Comparison of ENCODE assay signal across 16 cellular contexts in the genomic region with DNA sequence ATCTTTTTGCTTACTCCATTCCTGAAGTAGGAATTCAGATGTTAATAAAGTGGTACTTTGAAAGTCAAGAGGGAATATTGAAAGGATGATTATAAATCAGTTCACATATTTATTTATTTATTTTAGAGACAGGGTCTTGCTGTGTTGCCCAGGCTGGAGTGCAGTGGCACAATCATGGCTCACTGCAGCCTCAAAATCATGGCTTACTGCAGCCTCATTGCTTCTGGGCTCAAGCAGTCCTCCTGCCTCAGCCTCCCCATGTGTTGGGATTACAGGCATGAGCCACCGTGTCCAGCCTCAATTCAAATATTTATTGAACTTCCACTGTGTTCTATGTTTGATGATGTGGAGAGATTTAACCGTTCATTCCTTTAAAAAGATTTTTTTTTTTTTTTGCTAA. TPM values are rescaled to one million over a fixed set of nuclear protein-coding genes. Genes with fewer than 3 reads are reported as not detected.
DNase-seq lines count a peak whose midpoint lies in the region; ATAC-seq and TF ChIP-seq lines count a peak whose summit lies in the region.
"Had no signal": no experiment of that assay in that cellular context is flagged by ENCODE, and none has a peak within 500 bp of the region (broad histone marks: within the 10 kb centered on the region; RNA-seq: fewer than 3 reads in every experiment).

No MANE protein-coding gene starts in this region.

- POLR2A ChIA-PET in CD4-positive, alpha-beta T cell (lab: Charles Lee): no interaction called here

- 92 to 95% methylated on average over 2 of the region's 2 CpGs for WGBS in tibial nerve, 2 donors

- no peaks in the 10 kb centered on the region for H3K9me3 ChIP-seq in CD4-positive, alpha-beta T cell (ENCODE audit: control insufficient read depth, low read length)
- H3K9me3 ChIP-seq in neutrophil: no peaks in the 10 kb centered on the region
- no peaks in the 10 kb centered on the region for H3K9me3 ChIP-seq in tibial nerve
- H3K9me3 ChIP-seq: BLaER1 had no signal

- CTCF ChIA-PET in CD4-positive, alpha-beta T cell (lab: Charles Lee): no interaction called here

- H3K4me1 ChIP-seq in neutrophil (ENCODE audit: control insufficient read depth in 1 of 2, insufficient read depth in 1 of 2, low read depth in 1 of 2, low read length in 1 of 2) (peaks cover 9 to 22% of the 10 kb centered on the region in 2 experiments), tibial nerve (peaks cover 0 to 68% (median 16%) of the 10 kb centered on the region in 4 donors)

- H3K36me3 Mint-ChIP-seq in activated T-cell treated with anti-CD3 and anti-CD28 coated beads, Interleukin-2, amount 50 U/mL, for 72 hours (ENCODE audit: insufficient read depth in 2 of 2): peaks cover 4 to 9% of the 10 kb centered on the region in 2 donors
- peaks cover 74% of the 10 kb centered on the region for H3K36me3 Mint-ChIP-seq in CD4-positive, alpha-beta T cell (ENCODE audit: low read depth)
- peaks cover 21% of the 10 kb centered on the region for H3K36me3 Mint-ChIP-seq in activated naive CD8-positive, alpha-beta T cell treated with anti-CD3 and anti-CD28 coated beads for 36 hours

- no peaks in the 10 kb centered on the region for H3K9me3 Mint-ChIP-seq in activated T-cell treated with anti-CD3 and anti-CD28 coated beads, Interleukin-2, amount 50 U/mL, for 72 hours
- no peaks in the 10 kb centered on the region for H3K9me3 Mint-ChIP-seq in CD4-positive, alpha-beta T cell
- no peaks in the 10 kb centered on the region for H3K9me3 Mint-ChIP-seq in activated naive CD8-positive, alpha-beta T cell treated with anti-CD3 and anti-CD28 coated beads for 36 hours

- no peak for TF ChIP-seq CTCF in CD4-positive, alpha-beta T cell (IDR thresholded peaks at IDR 0.05)
- TF ChIP-seq CTCF in neutrophil (IDR thresholded peaks at IDR 0.05) (no peak), tibial nerve (IDR thresholded peaks at IDR 0.05) (no peak)

- TF ChIP-seq POLR2A in tibial nerve (IDR thresholded peaks at IDR 0.05): no peak
- no peak for TF ChIP-seq POLR2A in GM18505 (IDR thresholded peaks at IDR 0.05; ENCODE audit: borderline replicate concordance, extremely low read depth, insufficient read depth, insufficient read length)

- no peaks in the 10 kb centered on the region for H3K27me3 ChIP-seq in CD4-positive, alpha-beta T cell (ENCODE audit: control insufficient read depth, insufficient read depth, low read length)
- H3K27me3 ChIP-seq in neutrophil (no peaks in the 10 kb centered on the region), tibial nerve (no peaks in the 10 kb centered on the region)
- H3K27me3 ChIP-seq: BLaER1 had no signal

- H3K4me1 Mint-ChIP-seq in activated T-cell treated with anti-CD3 and anti-CD28 coated beads, Interleukin-2, amount 50 U/mL, for 72 hours (ENCODE audit: low read depth): peaks cover 44% of the 10 kb centered on the region
- H3K4me1 Mint-ChIP-seq in CD4-positive, alpha-beta T cell (ENCODE audit: low read depth): peaks cover 80% of the 10 kb centered on the region
- H3K4me1 Mint-ChIP-seq in activated naive CD8-positive, alpha-beta T cell treated with anti-CD3 and anti-CD28 coated beads for 36 hours: peaks cover 49% of the 10 kb centered on the region

- no peak for ATAC-seq in activated T-cell treated with anti-CD3 and anti-CD28 coated beads, Interleukin-2, amount 50 U/mL, for 72 hours (replicated peaks in 1 of 2)
- no peak for ATAC-seq in CD4-positive, alpha-beta T cell (ENCODE audit: poor library complexity)
- ATAC-seq in GM18505 (IDR thresholded peaks at IDR 0.05; ENCODE audit: unreplicated experiment): no peak

- DNase-seq in activated T-cell treated with anti-CD3 and anti-CD28 coated beads, Interleukin-2, amount 50 U/mL, for 72 hours: no peak
- DNase-seq in activated T-cell treated with anti-CD3 and anti-CD28 coated beads, Interleukin-2, amount 50 U/mL, for 48 hours: no peak
- no peak for DNase-seq in CD4-positive, alpha-beta T cell
- DNase-seq in activated naive CD8-positive, alpha-beta T cell treated with anti-CD3 and anti-CD28 coated beads for 36 hours: no peak
- no peak for DNase-seq in tibial nerve (ENCODE audit: low spot score in 2 of 2)
- DNase-seq: NCI-H1436, NCI-H2029, NCI-H345, NCI-H524 treated with DMSO at 0.1 percent for 48 hours, RPMI8226, SHP77 treated with DMSO at 0.1 percent for 48 hours had no signal

- intact Hi-C loops in CD4-positive, alpha-beta T cell (cut with DNase I, micrococcal nuclease): no loop called here

- no peak overlapping the region for H3K4me3 Mint-ChIP-seq in activated T-cell treated with anti-CD3 and anti-CD28 coated beads, Interleukin-2, amount 50 U/mL, for 72 hours
- no peak overlapping the region for H3K4me3 Mint-ChIP-seq in CD4-positive, alpha-beta T cell
- no peak overlapping the region for H3K4me3 Mint-ChIP-seq in activated naive CD8-positive, alpha-beta T cell treated with anti-CD3 and anti-CD28 coated beads for 36 hours

- H3K27me3 Mint-ChIP-seq in activated T-cell treated with anti-CD3 and anti-CD28 coated beads, Interleukin-2, amount 50 U/mL, for 72 hours (ENCODE audit: low read depth): no peaks in the 10 kb centered on the region
- H3K27me3 Mint-ChIP-seq in CD4-positive, alpha-beta T cell: no peaks in the 10 kb centered on the region
- H3K27me3 Mint-ChIP-seq in activated naive CD8-positive, alpha-beta T cell treated with anti-CD3 and anti-CD28 coated beads for 36 hours: no peaks in the 10 kb centered on the region

- H3K27ac ChIP-seq in CD4-positive, alpha-beta T cell (ENCODE audit: low read depth, low read length): no peak overlapping the region
- H3K27ac ChIP-seq in neutrophil: peak overlapping the region; percentile 61
- H3K27ac ChIP-seq in tibial nerve: no peak overlapping the region
- H3K27ac ChIP-seq: BLaER1 had no signal

- no peak for TF ChIP-seq EP300 in tibial nerve (IDR thresholded peaks at IDR 0.05)

- H3K4me3 ChIP-seq in neutrophil (ENCODE audit: low read depth in 1 of 2, low read length in 1 of 2) (no peak overlapping the region), tibial nerve (no peak overlapping the region)
- H3K4me3 ChIP-seq: BLaER1 had no signal

- H3K36me3 ChIP-seq in neutrophil (peaks cover 77% of the 10 kb centered on the region), tibial nerve (peaks cover 0 to 36% (median 0%) of the 10 kb centered on the region in 3 donors)

- peak overlapping the region; percentile 33 for H3K27ac Mint-ChIP-seq in activated T-cell treated with anti-CD3 and anti-CD28 coated beads, Interleukin-2, amount 50 U/mL, for 72 hours
- H3K27ac Mint-ChIP-seq in CD4-positive, alpha-beta T cell: peak overlapping the region; percentile 2
- peak overlapping the region; percentile 22 for H3K27ac Mint-ChIP-seq in activated naive CD8-positive, alpha-beta T cell treated with anti-CD3 and anti-CD28 coated beads for 36 hours

RNA-seq across cellular contexts. Expression of a gene that starts 6.6 kb away (rescaled TPM):
- total RNA-seq in activated T-cell treated with anti-CD3 and anti-CD28 coated beads, Interleukin-2, amount 50 U/mL, for 72 hours: 10 to 100 TPM; 65.1 to 74.2 TPM
- total RNA-seq in CD4-positive, alpha-beta T cell: 100 to 1,000 TPM; 300 to 313 TPM
- 10 to 100 TPM; 37.5 to 47.8 TPM for total RNA-seq in activated naive CD8-positive, alpha-beta T cell treated with anti-CD3 and anti-CD28 coated beads for 36 hours
- total RNA-seq in tibial nerve: 100 to 1,000 TPM in 1 of 4 donors, 10 to 100 TPM in 3; 63.6 to 102 (median 84.1) TPM

RNA-seq across cellular contexts. Expression of a gene that starts 44.7 kb away (rescaled TPM):
- total RNA-seq in activated T-cell treated with anti-CD3 and anti-CD28 coated beads, Interleukin-2, amount 50 U/mL, for 72 hours: under 1 TPM; 0.07 to 0.19 TPM
- 1 to 10 TPM; 1.2 TPM for total RNA-seq in CD4-positive, alpha-beta T cell
- total RNA-seq in activated naive CD8-positive, alpha-beta T cell treated with anti-CD3 and anti-CD28 coated beads for 36 hours: under 1 TPM; 0.14 to 0.22 TPM
- total RNA-seq in tibial nerve: under 1 TPM in 1 of 4 donors, not detected in 3; 0.59 TPM
- total RNA-seq: H4, MCF 10A had no signal

RNA-seq across cellular contexts. Expression of a gene that starts 59.3 kb away (rescaled TPM):
- total RNA-seq in activated T-cell treated with anti-CD3 and anti-CD28 coated beads, Interleukin-2, amount 50 U/mL, for 72 hours: 1,000 to 10,000 TPM; 3,459 to 3,692 TPM
- total RNA-seq in CD4-positive, alpha-beta T cell: 1,000 to 10,000 TPM; 2,959 to 3,104 TPM
- total RNA-seq in activated naive CD8-positive, alpha-beta T cell treated with anti-CD3 and anti-CD28 coated beads for 36 hours: 1,000 to 10,000 TPM; 2,835 to 2,863 TPM
- total RNA-seq in tibial nerve: 1,000 to 10,000 TPM; 2,635 to 3,277 (median 2,694) TPM
